Comparison of ENCODE assay signal across 20 cellular contexts in genomic region chr10:21208666-21209316, GRCh38.
DNase-seq lines count a peak whose midpoint lies in the region; ATAC-seq and TF ChIP-seq lines count a peak whose summit lies in the region.
"Had no signal": no experiment of that assay in that cellular context is flagged by ENCODE, and none has a peak within 500 bp of the region (broad histone marks: within the 10 kb centered on the region; RNA-seq: fewer than 3 reads in every experiment).

No MANE protein-coding gene starts in this region.

- intact Hi-C loops in testis (cut with DNase I; ENCODE audit: low total_unique reads), result no loop called here

- no peak overlapping the region for H2AFZ ChIP-seq in GM23338

- no peaks in the 10 kb centered on the region for H3K79me2 ChIP-seq in GM23338 (replicated peaks; ENCODE audit: insufficient read depth)

- H3K4me3 Mint-ChIP-seq in GM23338, result no peak overlapping the region
- H3K4me3 Mint-ChIP-seq: CD8-positive, alpha-beta memory T cell had no signal

- no peaks in the 10 kb centered on the region for H3K9me3 ChIP-seq in neutrophil
- H3K9me3 ChIP-seq in testis, result no peaks in the 10 kb centered on the region

- peaks cover 4% of the 10 kb centered on the region; the same call in 1 of the 3 replicates for H3K9me3 Mint-ChIP-seq in GM23338

- no peak overlapping the region for H3K4me2 ChIP-seq in GM23338
- H3K4me2 ChIP-seq: A549; BLaER1 treated with 17β-estradiol and CSF1 and Interleukin-3, amounts not matched to agents 10 nM and 100 nM had no signal

- H3K27me3 Mint-ChIP-seq in GM23338 (ENCODE audit: insufficient read depth, low read depth, poor library complexity), result no peaks in the 10 kb centered on the region

- H3K36me3 Mint-ChIP-seq in GM23338 (ENCODE audit: low read depth), result no peaks in the 10 kb centered on the region; the same call in 2 of the 3 replicates
- H3K36me3 Mint-ChIP-seq: CD8-positive, alpha-beta memory T cell had no signal

- TF ChIP-seq CTCF in GM23338 (conservative IDR thresholded peaks at IDR 0.05; ENCODE audit: low read depth in 2 of 2) (no peak), neutrophil (IDR thresholded peaks at IDR 0.05) (no peak), testis (IDR thresholded peaks at IDR 0.05) (no peak)

- 71 to 85% methylated on average over 7 of the region's 7 CpGs for WGBS in testis, 2 donors

- H3K4me1 Mint-ChIP-seq in GM23338, result peaks cover 3% of the 10 kb centered on the region; the same call in 1 of the 3 replicates
- H3K4me1 Mint-ChIP-seq: CD8-positive, alpha-beta memory T cell had no signal

- no peak overlapping the region for H3K27ac Mint-ChIP-seq in GM23338
- H3K27ac Mint-ChIP-seq: CD8-positive, alpha-beta memory T cell had no signal

- H3K4me3 ChIP-seq in GM23338 (no peak overlapping the region), neutrophil (ENCODE audit: low read depth in 1 of 2, low read length in 1 of 2) (no peak overlapping the region), testis (no peak overlapping the region)
- H3K4me3 ChIP-seq: A549; BLaER1 treated with 17β-estradiol and CSF1 and Interleukin-3, amounts not matched to agents 10 nM and 100 nM; SJSA1 had no signal

- no peaks in the 10 kb centered on the region; the same call in none of the 2 replicates for H3K9me2 ChIP-seq in GM23338 (ENCODE audit: insufficient read depth)

- peak; percentile 32 for DNase-seq in GM23338 (ENCODE audit: low spot score)
- DNase-seq in astrocyte of the hippocampus (ENCODE audit: low read depth, low spot score), result peak; percentile 65
- DNase-seq in islet precursor cell, result peak; percentile 61
- no peak for DNase-seq in testis
- no peak for DNase-seq in NAMALWA (ENCODE audit: low spot score)
- DNase-seq in activated T-cell treated with anti-CD3 and anti-CD28 coated beads, Interleukin-2, amount 50 U/mL, for 1 hour, result no peak
- DNase-seq: CD8-positive, alpha-beta memory T cell; DND-41; GF-D8; KG1; NCI-H1092; NCI-H146; NCI-H2081; NCI-H510A treated with DMSO at 0.1 percent for 48 hours; NCI-H82 had no signal

- H3K27me3 ChIP-seq in GM23338 (ENCODE audit: insufficient read depth) (no peaks in the 10 kb centered on the region), neutrophil (no peaks in the 10 kb centered on the region), testis (no peaks in the 10 kb centered on the region)
- H3K27me3 ChIP-seq: BLaER1 treated with 17β-estradiol and CSF1 and Interleukin-3, amounts not matched to agents 10 nM and 100 nM; SJSA1 had no signal

- TF ChIP-seq POLR2A in testis (IDR thresholded peaks at IDR 0.05), result no peak

- peak; percentile 40; the same call in 2 of the 3 replicates for ATAC-seq in GM23338
- no peak for ATAC-seq in HG03135 (IDR thresholded peaks at IDR 0.05; ENCODE audit: unreplicated experiment)

- H3K27ac ChIP-seq in GM23338 (ENCODE audit: low read depth), result no peak overlapping the region
- peak overlapping the region; percentile 51 for H3K27ac ChIP-seq in neutrophil
- H3K27ac ChIP-seq in testis, result no peak overlapping the region
- H3K27ac ChIP-seq: A549; BLaER1 treated with 17β-estradiol and CSF1 and Interleukin-3, amounts not matched to agents 10 nM and 100 nM; SJSA1 had no signal

- H3K36me3 ChIP-seq in GM23338 (ENCODE audit: insufficient read depth), result no peaks in the 10 kb centered on the region
- no peaks in the 10 kb centered on the region for H3K36me3 ChIP-seq in neutrophil
- no peaks in the 10 kb centered on the region for H3K36me3 ChIP-seq in testis (ENCODE audit: low read depth, missing control alignments)
- H3K36me3 ChIP-seq: BLaER1 treated with 17β-estradiol and CSF1 and Interleukin-3, amounts not matched to agents 10 nM and 100 nM; SJSA1 had no signal

- H4K20me1 ChIP-seq in GM23338 (replicated peaks; ENCODE audit: insufficient read depth), result no peaks in the 10 kb centered on the region
- H4K20me1 ChIP-seq: BLaER1 treated with 17β-estradiol and CSF1 and Interleukin-3, amounts not matched to agents 10 nM and 100 nM had no signal

- H3F3A ChIP-seq in GM23338 (replicated peaks; ENCODE audit: low read depth), result no peaks in the 10 kb centered on the region

- peaks cover under 1% of the 10 kb centered on the region; the same call in 1 of the 2 replicates for H3K4me1 ChIP-seq in GM23338 (ENCODE audit: insufficient read depth)
- H3K4me1 ChIP-seq in neutrophil (ENCODE audit: control insufficient read depth in 1 of 2, insufficient read depth in 1 of 2, low read depth in 1 of 2, low read length in 1 of 2), result peaks cover 51 to 59% of the 10 kb centered on the region in 2 experiments
- H3K4me1 ChIP-seq in testis, result no peaks in the 10 kb centered on the region
- H3K4me1 ChIP-seq: SJSA1 had no signal

TF ChIP-seq in GM23338, 12 proteins besides CTCF, POLR2A, EP300 and RAD21 (continues in another document):
- no peak for TF ChIP-seq ZNF462 (CRISPR knock-in tag; IDR thresholded peaks at IDR 0.05)
- no peak for TF ChIP-seq ETS1 (IDR thresholded peaks at IDR 0.05)

Comparison
In these comparisons a context has a peak if more than half of its experiments do, and no peak if none do; other contexts are left out.
1. DNase-seq: peak in GM23338 (single experiment), astrocyte of the hippocampus (single experiment) and islet precursor cell (single experiment); none in testis (single experiment), NAMALWA (single experiment) and activated T-cell treated with anti-CD3 and anti-CD28 coated beads, Interleukin-2, amount 50 U/mL, for 1 hour (single experiment).